Comparison of ENCODE assay signal across 27 cellular contexts in genomic region chr16:65287307-65287706, GRCh38.
"Had no signal": no experiment of that assay in that cellular context is flagged by ENCODE, and none has a peak within 500 bp of the region (broad histone marks: within the 10 kb centered on the region; RNA-seq: fewer than 3 reads in every experiment).

No MANE protein-coding gene starts in this region.

- H3K27ac ChIP-seq: neural progenitor cell, ovary, parathyroid adenoma, psoas muscle, right lobe of liver, sigmoid colon, skin epidermis, thoracic aorta, thyroid gland, tibial nerve, upper lobe of right lung, vagina had no signal

- H3K79me2 ChIP-seq: parathyroid adenoma had no signal

- H3K4me1 ChIP-seq: psoas muscle, right lobe of liver, spleen, thyroid gland, upper lobe of right lung, vagina had no signal

- H2AFZ ChIP-seq: neural progenitor cell, parathyroid adenoma had no signal

- DNase-seq: naive thymus-derived CD4-positive, alpha-beta T cell; natural killer cell; occipital lobe; ovary; posterior cingulate gyrus; psoas muscle; right cardiac atrium; right lobe of liver; sigmoid colon; spleen; stimulated activated CD4-positive, alpha-beta T cell treated with anti-CD3 and anti-CD28 coated beads, Interleukin-12 subunit alpha, Interleukin-12 subunit beta, amount 100 ng/mL, for 4 hours; stimulated activated CD4-positive, alpha-beta T cell treated with anti-CD3 and anti-CD28 coated beads, Interleukin-1b, Interleukin-23, amount 100 ng/mL, for 48 hours; stimulated activated CD4-positive, alpha-beta T cell treated with anti-CD3 and anti-CD28 coated beads, Interleukin-4, amount 100 ng/mL, for 1 hour; stimulated activated CD4-positive, alpha-beta T cell treated with anti-CD3 and anti-CD28 coated beads, Interleukin-4, amount 100 ng/mL, for 4 hours; stimulated activated CD8-positive, alpha-beta memory T cell treated with anti-CD3 and anti-CD28 coated beads, Interleukin-4, amount 100 ng/mL, for 48 hours; stimulated activated naive CD4-positive, alpha-beta T cell; stimulated activated naive CD8-positive, alpha-beta T cell treated with anti-CD3 and anti-CD28 coated beads, Interleukin-15, amount 100 ng/mL, for 72 hours; stimulated activated naive CD8-positive, alpha-beta T cell treated with anti-CD3 and anti-CD28 coated beads, Interleukin-15, Interleukin-2, amounts not matched to agents 100 U/mL and 50 U/mL, for 24 hours; thyroid gland; upper lobe of right lung had no signal

- H3K27me3 ChIP-seq: neural progenitor cell, ovary, right lobe of liver, sigmoid colon, spleen, thyroid gland, tibial nerve, upper lobe of right lung, vagina had no signal

- H3K9me3 ChIP-seq: ovary, psoas muscle, right lobe of liver, sigmoid colon, spleen, thoracic aorta, thyroid gland, tibial nerve, upper lobe of right lung, vagina had no signal

- H3K4me3 ChIP-seq: neural progenitor cell, ovary, psoas muscle, right lobe of liver, sigmoid colon, skin epidermis, smooth muscle cell, spleen, thoracic aorta, thyroid gland, tibial nerve, upper lobe of right lung, vagina had no signal

- H3K4me2 ChIP-seq: neural progenitor cell, smooth muscle cell had no signal

- H3K9ac ChIP-seq: neural progenitor cell, parathyroid adenoma had no signal

- H3K36me3 ChIP-seq: neural progenitor cell, ovary, right lobe of liver, sigmoid colon, spleen, thoracic aorta, thyroid gland, tibial nerve, upper lobe of right lung, vagina had no signal
